ENCODE assay signal across 21 cellular contexts in genomic region chr4:6368601-6369000, GRCh38.
"Had no signal": no experiment of that assay in that cellular context is flagged by ENCODE, and none has a peak within 500 bp of the region (broad histone marks: within the 10 kb centered on the region; RNA-seq: fewer than 3 reads in every experiment).

No MANE protein-coding gene starts in this region.

- H3K27ac Mint-ChIP-seq: activated naive CD8-positive, alpha-beta T cell; activated T-cell treated with anti-CD3 and anti-CD28 coated beads, Interleukin-2, amount 50 U/mL, for 24 hours; activated T-helper 2 cell treated with anti-CD3 and anti-CD28 coated beads, Interferon-gamma antibody, Interleukin-2, Interleukin-4, amounts not matched to agents 10 μg/mL and 5 μg/mL and 100 μg/mL, durations not matched to agents 14 hours and 24 hours and 36 hours; mesothelial cell of epicardium; naive thymus-derived CD8-positive, alpha-beta T cell; T-cell had no signal

- H3K9me3 Mint-ChIP-seq: activated T-cell treated with anti-CD3 and anti-CD28 coated beads, Interleukin-2, amount 50 U/mL, for 24 hours; activated T-helper 2 cell treated with anti-CD3 and anti-CD28 coated beads, Interferon-gamma antibody, Interleukin-2, Interleukin-4, amounts not matched to agents 10 μg/mL and 5 μg/mL and 100 μg/mL, durations not matched to agents 14 hours and 24 hours and 36 hours; mesothelial cell of epicardium; naive thymus-derived CD8-positive, alpha-beta T cell; T-cell had no signal

- H3K27me3 Mint-ChIP-seq: activated naive CD8-positive, alpha-beta T cell had no signal

- H3K4me1 Mint-ChIP-seq: mesothelial cell of epicardium; naive thymus-derived CD8-positive, alpha-beta T cell; T-cell had no signal

- ATAC-seq: naive thymus-derived CD8-positive, alpha-beta T cell; psoas muscle; stimulated activated naive CD8-positive, alpha-beta T cell treated with anti-CD3 and anti-CD28 coated beads, Interleukin-15, Interleukin-2, amounts not matched to agents 100 U/mL and 50 U/mL, for 24 hours; T-cell had no signal

- H3K4me3 Mint-ChIP-seq: activated naive CD8-positive, alpha-beta T cell; activated T-cell treated with anti-CD3 and anti-CD28 coated beads, Interleukin-2, amount 50 U/mL, for 24 hours; mesothelial cell of epicardium; naive thymus-derived CD8-positive, alpha-beta T cell; T-cell had no signal

- H3K36me3 Mint-ChIP-seq: activated naive CD8-positive, alpha-beta T cell; mesothelial cell of epicardium; naive thymus-derived CD8-positive, alpha-beta T cell; T-cell had no signal

- DNase-seq: activated CD4-positive, alpha-beta T cell treated with anti-CD3 and anti-CD28 coated beads for 1 hour; activated CD8-positive, alpha-beta memory T cell treated with anti-CD3 and anti-CD28 coated beads for 24 hours; activated CD8-positive, alpha-beta memory T cell treated with anti-CD3 and anti-CD28 coated beads, Interleukin-2, amount 50 U/mL, for 4 hours; activated naive CD4-positive, alpha-beta T cell; activated T-cell treated with anti-CD3 and anti-CD28 coated beads, Interleukin-2, amount 50 U/mL, for 24 hours; amygdala; dermis blood vessel endothelial cell; effector CD8-positive, alpha-beta T cell; foreskin melanocyte; left ventricle myocardium inferior; mammary epithelial cell; naive thymus-derived CD8-positive, alpha-beta T cell; ovary; stimulated activated CD4-positive, alpha-beta T cell treated with anti-CD3 and anti-CD28 coated beads, Interleukin-4, amount 100 ng/mL, for 24 hours; stimulated activated naive CD8-positive, alpha-beta T cell treated with anti-CD3 and anti-CD28 coated beads, Interleukin-15, Interleukin-2, amounts not matched to agents 100 U/mL and 50 U/mL, for 24 hours; T-cell; T-helper 9 cell had no signal
